34 cellular contexts compared by ENCODE assay signal in genomic region chr19:29445246-29445645, GRCh38.
"Had no signal": no experiment of that assay in that cellular context is flagged by ENCODE, and none has a peak within 500 bp of the region (broad histone marks: within the 10 kb centered on the region; RNA-seq: fewer than 3 reads in every experiment).

No MANE protein-coding gene starts in this region.

- H3K36me3 Mint-ChIP-seq: activated naive CD4-positive, alpha-beta T cell treated with anti-CD3 and anti-CD28 coated beads, Interleukin-2, amount 50 U/mL, for 24 hours had no signal

- H3K27me3 Mint-ChIP-seq: activated CD4-positive, alpha-beta T cell treated with anti-CD3 and anti-CD28 coated beads, Interleukin-2, amount 10 ng/mL, durations not matched to agents 24 days and 14 days had no signal

- H3K4me3 ChIP-seq: adrenal gland, body of pancreas, breast epithelium, Peyer's patch, SJSA1 had no signal

- H3K9ac ChIP-seq: SK-N-SH had no signal

- H3K36me3 ChIP-seq: adrenal gland, breast epithelium, Peyer's patch, SJSA1 had no signal

- H3K27ac ChIP-seq: adrenal gland, body of pancreas, breast epithelium, Peyer's patch, SJSA1 had no signal

- H3K4me2 ChIP-seq: SK-N-SH had no signal

- H3K9me3 ChIP-seq: adrenal gland, body of pancreas, SJSA1, SK-N-SH had no signal

- H3K4me1 ChIP-seq: adrenal gland, body of pancreas, breast epithelium, Peyer's patch, SJSA1 had no signal

- H3K9me3 Mint-ChIP-seq: activated CD4-positive, alpha-beta T cell treated with anti-CD3 and anti-CD28 coated beads, Interleukin-2, amount 10 ng/mL, durations not matched to agents 24 days and 14 days; activated CD8-positive, alpha-beta T cell treated with anti-CD3 and anti-CD28 coated beads for 36 hours; activated naive CD4-positive, alpha-beta T cell treated with anti-CD3 and anti-CD28 coated beads, Interleukin-2, amount 50 U/mL, for 24 hours; T-helper 1 cell treated with Interleukin-12 subunit alpha and Interleukin-12 subunit beta and Interleukin-4 antibody, amounts not matched to agents 30 μg/mL and 1 μg/mL, for 36 hours; T-helper 2 cell treated with Interferon-gamma antibody and Interleukin-4, amounts not matched to agents 5 μg/mL and 100 μg/mL, for 36 hours had no signal

- FAIRE-seq: astrocyte, TTC549 had no signal

- H3K4me1 Mint-ChIP-seq: activated CD4-positive, alpha-beta T cell treated with anti-CD3 and anti-CD28 coated beads, Interleukin-2, amount 10 ng/mL, durations not matched to agents 24 days and 14 days; activated naive CD4-positive, alpha-beta T cell treated with anti-CD3 and anti-CD28 coated beads, Interleukin-2, amount 50 U/mL, for 24 hours; activated T-helper 17 cell treated with anti-CD3 and anti-CD28 coated beads, Interleukin-2, amount 50 U/mL, for 72 hours had no signal

- H3K27me3 ChIP-seq: adrenal gland, body of pancreas, Peyer's patch, SJSA1 had no signal

- H3K27ac Mint-ChIP-seq: activated CD4-positive, alpha-beta T cell treated with anti-CD3 and anti-CD28 coated beads, Interleukin-2, amount 10 ng/mL, durations not matched to agents 24 days and 14 days; activated CD8-positive, alpha-beta T cell treated with anti-CD3 and anti-CD28 coated beads for 36 hours; activated naive CD4-positive, alpha-beta T cell treated with anti-CD3 and anti-CD28 coated beads, Interleukin-2, amount 50 U/mL, for 24 hours; activated T-cell treated with anti-CD3 and anti-CD28 coated beads, Interleukin-2, amount 50 U/mL, for 72 hours; activated T-helper 17 cell treated with anti-CD3 and anti-CD28 coated beads, Interleukin-2, amount 50 U/mL, for 72 hours; T-helper 1 cell treated with Interleukin-12 subunit alpha and Interleukin-12 subunit beta and Interleukin-4 antibody, amounts not matched to agents 30 μg/mL and 1 μg/mL, for 36 hours; T-helper 2 cell treated with Interferon-gamma antibody and Interleukin-4, amounts not matched to agents 5 μg/mL and 100 μg/mL, for 36 hours had no signal

- H3K4me3 Mint-ChIP-seq: activated CD4-positive, alpha-beta T cell treated with anti-CD3 and anti-CD28 coated beads, Interleukin-2, amount 10 ng/mL, durations not matched to agents 24 days and 14 days; activated CD8-positive, alpha-beta T cell treated with anti-CD3 and anti-CD28 coated beads for 36 hours; activated naive CD4-positive, alpha-beta T cell treated with anti-CD3 and anti-CD28 coated beads, Interleukin-2, amount 50 U/mL, for 24 hours; activated T-cell treated with anti-CD3 and anti-CD28 coated beads, Interleukin-2, amount 50 U/mL, for 72 hours; activated T-helper 17 cell treated with anti-CD3 and anti-CD28 coated beads, Interleukin-2, amount 50 U/mL, for 72 hours; T-helper 1 cell treated with Interleukin-12 subunit alpha and Interleukin-12 subunit beta and Interleukin-4 antibody, amounts not matched to agents 30 μg/mL and 1 μg/mL, for 36 hours; T-helper 2 cell treated with Interferon-gamma antibody and Interleukin-4, amounts not matched to agents 5 μg/mL and 100 μg/mL, for 36 hours had no signal

- DNase-seq: activated CD4-positive, alpha-beta T cell treated with anti-CD3 and anti-CD28 coated beads, Interleukin-2, amount 10 ng/mL, durations not matched to agents 24 days and 14 days; activated CD4-positive, alpha-beta T cell treated with anti-CD3 and anti-CD28 coated beads, Interleukin-2, amount 50 U/mL, for 4 hours; activated CD8-positive, alpha-beta T cell treated with anti-CD3 and anti-CD28 coated beads for 36 hours; activated effector memory CD4-positive, alpha-beta T cell treated with anti-CD3 and anti-CD28 coated beads, Interleukin-2, amount 50 U/mL, for 16 hours; activated naive CD4-positive, alpha-beta T cell; activated T-cell treated with anti-CD3 and anti-CD28 coated beads, Interleukin-2, amount 50 U/mL, for 1 hour; activated T-cell treated with anti-CD3 and anti-CD28 coated beads, Interleukin-2, amount 50 U/mL, for 72 hours; body of pancreas; Kasumi-1; KG1; MM.1S; MV-4-11; NCI-H1092; NCI-H1436 treated with DMSO at 0.1 percent for 48 hours; NCI-H1694 treated with DMSO at 0.1 percent for 48 hours; NCI-H2029; NCI-H510A; NCI-H526; NCI-H748 treated with DMSO at 0.1 percent for 48 hours; NK-92 treated with Interleukin-12 subunit alpha and Interleukin-12 subunit beta, amount 100 ng/mL, for 24 hours; PC-3; Peyer's patch; RPMI8226; SHP77 treated with DMSO at 0.1 percent for 48 hours; SK-N-SH had no signal

- ATAC-seq: activated CD8-positive, alpha-beta T cell treated with anti-CD3 and anti-CD28 coated beads for 36 hours; activated T-cell treated with anti-CD3 and anti-CD28 coated beads, Interleukin-2, amount 50 U/mL, for 72 hours; activated T-helper 17 cell treated with anti-CD3 and anti-CD28 coated beads, Interleukin-2, amount 50 U/mL, for 72 hours; body of pancreas; PC-3 had no signal
